In the genomic region with DNA sequence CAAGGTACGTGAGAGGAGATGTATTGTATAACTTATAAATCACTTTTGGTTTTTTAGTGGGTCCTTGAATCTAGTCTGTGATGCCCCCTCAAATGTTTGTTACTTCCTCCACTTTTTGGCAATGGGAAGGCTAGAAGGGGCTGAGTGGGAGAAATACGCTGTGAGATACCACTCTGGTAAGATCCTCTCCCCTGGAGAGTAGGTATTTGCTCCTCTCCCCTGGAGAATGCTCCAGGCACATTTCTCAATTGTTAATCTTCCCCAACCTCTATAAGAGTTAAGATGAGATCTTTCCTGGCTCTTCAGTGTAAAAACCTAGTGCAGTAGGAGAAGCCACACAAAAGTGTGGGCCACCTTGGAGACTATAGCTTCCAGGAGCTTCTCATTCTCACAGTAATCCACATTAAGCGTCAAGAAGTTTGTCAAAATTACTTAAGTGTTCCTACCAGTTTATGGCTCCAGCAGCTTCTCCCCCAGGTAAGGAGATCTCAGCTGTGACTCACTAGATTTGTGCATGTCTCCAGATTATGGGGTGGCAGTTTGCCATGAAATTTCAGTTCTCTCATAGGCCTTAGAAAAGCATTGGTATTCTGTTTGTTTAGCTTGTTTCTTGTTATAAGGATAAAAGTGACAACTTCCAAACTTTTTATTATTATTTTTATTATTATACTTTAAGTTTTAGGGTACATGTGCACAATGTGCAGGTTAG, we compare ENCODE assay signal across 21 cellular contexts.
DNase-seq lines count a peak whose midpoint lies in the region; ATAC-seq and TF ChIP-seq lines count a peak whose summit lies in the region.
"Had no signal": no experiment of that assay in that cellular context is flagged by ENCODE, and none has a peak within 500 bp of the region (broad histone marks: within the 10 kb centered on the region; RNA-seq: fewer than 3 reads in every experiment).

No MANE protein-coding gene starts in this region.

- H3K27me3 ChIP-seq in foreskin keratinocyte, result no peaks in the 10 kb centered on the region

- TF ChIP-seq CTCF in foreskin keratinocyte (conservative IDR thresholded peaks at IDR 0.05), result no peak
- TF ChIP-seq CTCF in foreskin fibroblast (IDR thresholded peaks at IDR 0.05; ENCODE audit: low read depth, low read length), result no peak

- H3K27ac ChIP-seq in foreskin keratinocyte, result no peak overlapping the region

- no peak overlapping the region for H3K4me3 ChIP-seq in foreskin fibroblast (ENCODE audit: low read depth in 1 of 2, low read length in 2 of 2)

- peaks cover 3% of the 10 kb centered on the region for H3K4me1 ChIP-seq in foreskin keratinocyte

- peak; percentile 18 for DNase-seq in M059J (ENCODE audit: low read depth)
- DNase-seq in astrocyte of the hippocampus (ENCODE audit: low read depth, low spot score), result peak; percentile 7
- DNase-seq in foreskin keratinocyte, result peak in 1 of 2 donors; percentile 62
- no peak for DNase-seq in NCI-H187 treated with DMSO at 0.1 percent for 48 hours (lab: John Stamatoyannopoulos, UW)
- DNase-seq in NCI-H1417 (lab: John Stamatoyannopoulos, UW), result no peak
- no peak for DNase-seq in DMS53 treated with DMSO at 0.1 percent for 48 hours (lab: John Stamatoyannopoulos, UW; ENCODE audit: unreplicated experiment)
- no peak for DNase-seq in foreskin fibroblast
- DNase-seq: ACHN, AML-193, DMS 273 treated with DMSO at 0.1 percent for 48 hours, GOT3, IMR-90, Kasumi-1, NCI-H1417 treated with DMSO at 0.1 percent for 48 hours, NCI-H2029, NCI-H2171 treated with DMSO at 0.1 percent for 48 hours, NCI-H510A treated with DMSO at 0.1 percent for 48 hours, NCI-H82, Right ventricle myocardium superior, SK-N-SH had no signal

- ATAC-seq in foreskin keratinocyte, result peak; percentile 57
- ATAC-seq: Panc1 had no signal

Comparison
In these comparisons a context has a peak if more than half of its experiments do, and no peak if none do; other contexts are left out.
1. DNase-seq: peak in M059J (single experiment) and astrocyte of the hippocampus (single experiment); none in NCI-H187 treated with DMSO at 0.1 percent for 48 hours (single experiment), NCI-H1417 (0 of 3), DMS53 treated with DMSO at 0.1 percent for 48 hours (single experiment) and foreskin fibroblast (0 of 2).